ENCODE assay signal across 1 cellular context in genomic region chr7:143287935-143288826, GRCh38.
TF ChIP-seq lines count a peak whose summit lies in the region.

CASP2 (plus strand) TSS chr7:143288351; CDS start chr7:143288456, 105 bp downstream.

TF ChIP-seq in HepG2, 621 proteins besides CTCF, POLR2A, EP300 and RAD21 (continued from another document and continues in another):
- TF ChIP-seq TFDP1 (CRISPR knock-in tag; IDR thresholded peaks at IDR 0.05; ENCODE audit: borderline replicate concordance) (peak; percentile 86; the same call in 1 of the 2 replicates), HMGXB4 (CRISPR knock-in tag; IDR thresholded peaks at IDR 0.05; ENCODE audit: borderline replicate concordance in 1 of 2, low read depth in 1 of 2) (peak; percentile 61 to 87; a peak in 2 of 4 replicates), HOMEZ (CRISPR knock-in tag; IDR thresholded peaks at IDR 0.05; ENCODE audit: low read depth) (no peak), MXD3 (CRISPR knock-in tag; IDR thresholded peaks at IDR 0.05) (peak; percentile 34; the same call in 1 of the 2 replicates), CBX2 (IDR thresholded peaks at IDR 0.05; ENCODE audit: low read depth, low read length) (no peak), CBX2 (CRISPR knock-in tag; IDR thresholded peaks at IDR 0.05; ENCODE audit: low read depth) (no peak; the same call in 1 of the 2 replicates), HDAC2 (CRISPR knock-in tag; IDR thresholded peaks at IDR 0.05) (no peak), ZNF282 (IDR thresholded peaks at IDR 0.05; ENCODE audit: partially characterized antibody) (no peak), HNRNPK (IDR thresholded peaks at IDR 0.05; ENCODE audit: low read depth, low read length, poor library complexity, severe bottlenecking) (peak; percentile 96), PHB2 (IDR thresholded peaks at IDR 0.05; ENCODE audit: partially characterized antibody) (no peak), ZKSCAN1 (IDR thresholded peaks at IDR 0.05; ENCODE audit: low read length) (no peak), ZNF484 (CRISPR knock-in tag; IDR thresholded peaks at IDR 0.05; ENCODE audit: borderline replicate concordance, low read depth) (0 out of 2 replicates have a peak, but pooled peaks have one; percentile 33), SUZ12 (IDR thresholded peaks at IDR 0.05; ENCODE audit: low read depth, low read length) (no peak), POGZ (CRISPR knock-in tag; IDR thresholded peaks at IDR 0.05) (peak; percentile 81), PHF21A (CRISPR knock-in tag; IDR thresholded peaks at IDR 0.05) (peak; percentile 68; the same call in 1 of the 2 replicates), AKAP8 (CRISPR knock-in tag; IDR thresholded peaks at IDR 0.05) (peak; percentile 64; the same call in 1 of the 2 replicates), ZNF598 (CRISPR knock-in tag; IDR thresholded peaks at IDR 0.05; ENCODE audit: borderline replicate concordance) (no peak; the same call in 1 of the 2 replicates), MED13 (CRISPR knock-in tag; IDR thresholded peaks at IDR 0.05) (no peak), GATAD1 (CRISPR knock-in tag; IDR thresholded peaks at IDR 0.05) (peak; percentile 77), KDM2A (CRISPR knock-in tag; IDR thresholded peaks at IDR 0.05; ENCODE audit: borderline replicate concordance, low read depth) (peak; percentile 90), PAX8 (CRISPR knock-in tag; IDR thresholded peaks at IDR 0.05; ENCODE audit: borderline replicate concordance) (no peak), ZFP62 (CRISPR knock-in tag; IDR thresholded peaks at IDR 0.05) (no peak), ZNF788 (CRISPR knock-in tag; IDR thresholded peaks at IDR 0.05; ENCODE audit: borderline replicate concordance) (peak; percentile 84; the same call in 1 of the 2 replicates), ZBTB3 (CRISPR knock-in tag; IDR thresholded peaks at IDR 0.05; ENCODE audit: borderline replicate concordance, low read depth) (no peak), CSRNP1 (CRISPR knock-in tag; IDR thresholded peaks at IDR 0.05) (no peak; the same call in 1 of the 2 replicates), ZNF574 (CRISPR knock-in tag; IDR thresholded peaks at IDR 0.05) (peak; percentile 69), ZNF251 (CRISPR knock-in tag; IDR thresholded peaks at IDR 0.05) (no peak), NKX3-1 (CRISPR knock-in tag; IDR thresholded peaks at IDR 0.05) (no peak), SRSF4 (IDR thresholded peaks at IDR 0.05; ENCODE audit: low read depth, low read length, poor library complexity, severe bottlenecking) (no peak), CREBL2 (CRISPR knock-in tag; IDR thresholded peaks at IDR 0.05; ENCODE audit: borderline replicate concordance) (peak; percentile 57; the same call in 1 of the 2 replicates), CBX1 (IDR thresholded peaks at IDR 0.05; ENCODE audit: low read depth) (no peak), NCOA2 (CRISPR knock-in tag; IDR thresholded peaks at IDR 0.05) (no peak), SNRNP70 (IDR thresholded peaks at IDR 0.05; ENCODE audit: low read depth, low read length) (no peak), NFKBIZ (CRISPR knock-in tag; IDR thresholded peaks at IDR 0.05) (no peak; the same call in 1 of the 2 replicates), GABPB1 (CRISPR knock-in tag; IDR thresholded peaks at IDR 0.05) (peak; percentile 80; the same call in 1 of the 2 replicates), NBN (conservative IDR thresholded peaks at IDR 0.05) (no peak), ZSCAN22 (CRISPR knock-in tag; IDR thresholded peaks at IDR 0.05) (no peak), ZBTB10 (CRISPR knock-in tag; IDR thresholded peaks at IDR 0.05; ENCODE audit: borderline replicate concordance) (peak; percentile 95), ZNF660 (CRISPR knock-in tag; IDR thresholded peaks at IDR 0.05; ENCODE audit: borderline replicate concordance, low read depth) (no peak), SMAD1 (CRISPR knock-in tag; IDR thresholded peaks at IDR 0.05; ENCODE audit: borderline replicate concordance, low read depth) (no peak)
- TF ChIP-seq, protein P1, sequence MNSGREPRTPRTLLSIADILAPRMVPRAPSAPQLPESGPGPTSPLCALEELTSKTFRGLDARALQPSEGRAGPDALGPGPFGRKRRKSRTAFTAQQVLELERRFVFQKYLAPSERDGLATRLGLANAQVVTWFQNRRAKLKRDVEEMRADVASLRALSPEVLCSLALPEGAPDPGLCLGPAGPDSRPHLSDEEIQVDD (CRISPR knock-in tag; IDR thresholded peaks at IDR 0.05; ENCODE audit: borderline replicate concordance), result no peak
- TF ChIP-seq, protein P2, sequence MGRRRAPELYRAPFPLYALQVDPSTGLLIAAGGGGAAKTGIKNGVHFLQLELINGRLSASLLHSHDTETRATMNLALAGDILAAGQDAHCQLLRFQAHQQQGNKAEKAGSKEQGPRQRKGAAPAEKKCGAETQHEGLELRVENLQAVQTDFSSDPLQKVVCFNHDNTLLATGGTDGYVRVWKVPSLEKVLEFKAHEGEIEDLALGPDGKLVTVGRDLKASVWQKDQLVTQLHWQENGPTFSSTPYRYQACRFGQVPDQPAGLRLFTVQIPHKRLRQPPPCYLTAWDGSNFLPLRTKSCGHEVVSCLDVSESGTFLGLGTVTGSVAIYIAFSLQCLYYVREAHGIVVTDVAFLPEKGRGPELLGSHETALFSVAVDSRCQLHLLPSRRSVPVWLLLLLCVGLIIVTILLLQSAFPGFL (CRISPR knock-in tag; IDR thresholded peaks at IDR 0.05), result no peak
- TF ChIP-seq, protein P3, sequence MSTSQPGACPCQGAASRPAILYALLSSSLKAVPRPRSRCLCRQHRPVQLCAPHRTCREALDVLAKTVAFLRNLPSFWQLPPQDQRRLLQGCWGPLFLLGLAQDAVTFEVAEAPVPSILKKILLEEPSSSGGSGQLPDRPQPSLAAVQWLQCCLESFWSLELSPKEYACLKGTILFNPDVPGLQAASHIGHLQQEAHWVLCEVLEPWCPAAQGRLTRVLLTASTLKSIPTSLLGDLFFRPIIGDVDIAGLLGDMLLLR (CRISPR knock-in tag; IDR thresholded peaks at IDR 0.05), result 0 out of 2 replicates have a peak, but pooled peaks have one; percentile 8
- TF ChIP-seq, protein P4, sequence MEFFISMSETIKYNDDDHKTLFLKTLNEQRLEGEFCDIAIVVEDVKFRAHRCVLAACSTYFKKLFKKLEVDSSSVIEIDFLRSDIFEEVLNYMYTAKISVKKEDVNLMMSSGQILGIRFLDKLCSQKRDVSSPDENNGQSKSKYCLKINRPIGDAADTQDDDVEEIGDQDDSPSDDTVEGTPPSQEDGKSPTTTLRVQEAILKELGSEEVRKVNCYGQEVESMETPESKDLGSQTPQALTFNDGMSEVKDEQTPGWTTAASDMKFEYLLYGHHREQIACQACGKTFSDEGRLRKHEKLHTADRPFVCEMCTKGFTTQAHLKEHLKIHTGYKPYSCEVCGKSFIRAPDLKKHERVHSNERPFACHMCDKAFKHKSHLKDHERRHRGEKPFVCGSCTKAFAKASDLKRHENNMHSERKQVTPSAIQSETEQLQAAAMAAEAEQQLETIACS (CRISPR knock-in tag; IDR thresholded peaks at IDR 0.05), result no peak
- TF ChIP-seq, protein P5, sequence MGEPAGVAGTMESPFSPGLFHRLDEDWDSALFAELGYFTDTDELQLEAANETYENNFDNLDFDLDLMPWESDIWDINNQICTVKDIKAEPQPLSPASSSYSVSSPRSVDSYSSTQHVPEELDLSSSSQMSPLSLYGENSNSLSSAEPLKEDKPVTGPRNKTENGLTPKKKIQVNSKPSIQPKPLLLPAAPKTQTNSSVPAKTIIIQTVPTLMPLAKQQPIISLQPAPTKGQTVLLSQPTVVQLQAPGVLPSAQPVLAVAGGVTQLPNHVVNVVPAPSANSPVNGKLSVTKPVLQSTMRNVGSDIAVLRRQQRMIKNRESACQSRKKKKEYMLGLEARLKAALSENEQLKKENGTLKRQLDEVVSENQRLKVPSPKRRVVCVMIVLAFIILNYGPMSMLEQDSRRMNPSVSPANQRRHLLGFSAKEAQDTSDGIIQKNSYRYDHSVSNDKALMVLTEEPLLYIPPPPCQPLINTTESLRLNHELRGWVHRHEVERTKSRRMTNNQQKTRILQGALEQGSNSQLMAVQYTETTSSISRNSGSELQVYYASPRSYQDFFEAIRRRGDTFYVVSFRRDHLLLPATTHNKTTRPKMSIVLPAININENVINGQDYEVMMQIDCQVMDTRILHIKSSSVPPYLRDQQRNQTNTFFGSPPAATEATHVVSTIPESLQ (CRISPR knock-in tag; conservative IDR thresholded peaks at IDR 0.05), result no peak
